Comparison of ENCODE assay signal across 8 cellular contexts in genomic region chr7:83655951-83656556, GRCh38. TPM values are rescaled to one million over a fixed set of nuclear protein-coding genes. Genes with fewer than 3 reads are reported as not detected.
DNase-seq lines count a peak whose midpoint lies in the region; ATAC-seq and TF ChIP-seq lines count a peak whose summit lies in the region.

No MANE protein-coding gene starts in this region.

- peak; percentile 86 for ATAC-seq in GM18870 (IDR thresholded peaks at IDR 0.05; ENCODE audit: unreplicated experiment)
- peak; percentile 91 for ATAC-seq in HG03439 (IDR thresholded peaks at IDR 0.05; ENCODE audit: unreplicated experiment)
- ATAC-seq in activated naive CD8-positive, alpha-beta T cell treated with anti-CD3 and anti-CD28 coated beads, Interleukin-2, amount 50 U/mL, for 24 hours, result no peak

- H3K9ac ChIP-seq in endodermal cell (ENCODE audit: extremely low read depth, low read length, poor library complexity, severe bottlenecking), result no peak overlapping the region

- H3K36me3 Mint-ChIP-seq in CD14-positive monocyte, result no peaks in the 10 kb centered on the region
- no peaks in the 10 kb centered on the region for H3K36me3 Mint-ChIP-seq in endodermal cell (ENCODE audit: low read depth)
- H3K36me3 Mint-ChIP-seq in osteocyte (ENCODE audit: unreplicated experiment), result no peaks in the 10 kb centered on the region
- H3K36me3 Mint-ChIP-seq in activated CD4-positive, alpha-beta T cell treated with anti-CD3 and anti-CD28 coated beads, Interleukin-2, amount 10 ng/mL, durations not matched to agents 24 days and 14 days (ENCODE audit: low read depth), result no peaks in the 10 kb centered on the region
- H3K36me3 Mint-ChIP-seq in activated naive CD8-positive, alpha-beta T cell treated with anti-CD3 and anti-CD28 coated beads, Interleukin-2, amount 50 U/mL, for 24 hours (ENCODE audit: low read depth), result no peaks in the 10 kb centered on the region

- no peaks in the 10 kb centered on the region for H3K4me1 Mint-ChIP-seq in CD14-positive monocyte
- H3K4me1 Mint-ChIP-seq in endodermal cell, result peaks cover 12% of the 10 kb centered on the region
- H3K4me1 Mint-ChIP-seq in osteocyte (ENCODE audit: unreplicated experiment), result no peaks in the 10 kb centered on the region
- H3K4me1 Mint-ChIP-seq in activated CD4-positive, alpha-beta T cell treated with anti-CD3 and anti-CD28 coated beads, Interleukin-2, amount 10 ng/mL, durations not matched to agents 24 days and 14 days, result no peaks in the 10 kb centered on the region
- no peaks in the 10 kb centered on the region for H3K4me1 Mint-ChIP-seq in activated naive CD8-positive, alpha-beta T cell treated with anti-CD3 and anti-CD28 coated beads, Interleukin-2, amount 50 U/mL, for 24 hours

- DNase-seq in CD14-positive monocyte (ENCODE audit: low spot score) (no peak), NCI-H82 treated with DMSO at 0.1 percent for 48 hours (lab: John Stamatoyannopoulos, UW; ENCODE audit: unreplicated experiment) (peak; percentile 7), endodermal cell (peak; percentile 80), osteocyte (ENCODE audit: extremely low spot score, unreplicated experiment) (no peak)
- DNase-seq in activated CD4-positive, alpha-beta T cell treated with anti-CD3 and anti-CD28 coated beads, Interleukin-2, amount 10 ng/mL, durations not matched to agents 24 days and 14 days, result no peak
- no peak for DNase-seq in activated naive CD8-positive, alpha-beta T cell treated with anti-CD3 and anti-CD28 coated beads, Interleukin-2, amount 50 U/mL, for 24 hours

- H3K9me3 Mint-ChIP-seq in CD14-positive monocyte, result no peaks in the 10 kb centered on the region
- peaks cover 12% of the 10 kb centered on the region for H3K9me3 Mint-ChIP-seq in endodermal cell
- H3K9me3 Mint-ChIP-seq in osteocyte (ENCODE audit: unreplicated experiment), result no peaks in the 10 kb centered on the region
- H3K9me3 Mint-ChIP-seq in activated CD4-positive, alpha-beta T cell treated with anti-CD3 and anti-CD28 coated beads, Interleukin-2, amount 10 ng/mL, durations not matched to agents 24 days and 14 days, result no peaks in the 10 kb centered on the region
- H3K9me3 Mint-ChIP-seq in activated naive CD8-positive, alpha-beta T cell treated with anti-CD3 and anti-CD28 coated beads, Interleukin-2, amount 50 U/mL, for 24 hours, result peaks cover 5% of the 10 kb centered on the region

- H3K27me3 Mint-ChIP-seq in CD14-positive monocyte (ENCODE audit: low read depth in 3 of 3) (peaks cover 0 to 4% (median 0%) of the 10 kb centered on the region in 3 donors), endodermal cell (ENCODE audit: insufficient read depth) (peaks cover 3% of the 10 kb centered on the region), osteocyte (ENCODE audit: unreplicated experiment) (peaks cover 5% of the 10 kb centered on the region)
- no peaks in the 10 kb centered on the region for H3K27me3 Mint-ChIP-seq in activated CD4-positive, alpha-beta T cell treated with anti-CD3 and anti-CD28 coated beads, Interleukin-2, amount 10 ng/mL, durations not matched to agents 24 days and 14 days
- no peaks in the 10 kb centered on the region for H3K27me3 Mint-ChIP-seq in activated naive CD8-positive, alpha-beta T cell treated with anti-CD3 and anti-CD28 coated beads, Interleukin-2, amount 50 U/mL, for 24 hours

- no peak overlapping the region for H3K4me3 ChIP-seq in endodermal cell (ENCODE audit: low read length)

- 42 to 100% methylated on average over 1 to 2 of the region's 2 CpGs for WGBS in endodermal cell (ENCODE audit: insufficient coverage in 1 of 2, insufficient read length in 1 of 2), 2 experiments

- no peaks in the 10 kb centered on the region for H3K36me3 ChIP-seq in endodermal cell (ENCODE audit: control insufficient read depth, insufficient read depth, low read length)

- no peaks in the 10 kb centered on the region for H3K4me1 ChIP-seq in endodermal cell (ENCODE audit: control insufficient read depth, insufficient read depth, low read length)

- no peak overlapping the region for H3K27ac ChIP-seq in endodermal cell (ENCODE audit: low read depth, low read length)

- TF ChIP-seq CTCF in CD14-positive monocyte (IDR thresholded peaks at IDR 0.05) (peak; percentile 9), endodermal cell (conservative IDR thresholded peaks at IDR 0.05) (peak; percentile 89), osteocyte (IDR thresholded peaks at IDR 0.05) (peak; percentile 91)

- no peaks in the 10 kb centered on the region for H3K27me3 ChIP-seq in endodermal cell (ENCODE audit: control insufficient read depth, insufficient read depth, low read length, poor library complexity, severe bottlenecking)

- H3K27ac Mint-ChIP-seq in CD14-positive monocyte (no peak overlapping the region), endodermal cell (no peak overlapping the region), osteocyte (ENCODE audit: unreplicated experiment) (no peak overlapping the region)
- no peak overlapping the region for H3K27ac Mint-ChIP-seq in activated CD4-positive, alpha-beta T cell treated with anti-CD3 and anti-CD28 coated beads, Interleukin-2, amount 10 ng/mL, durations not matched to agents 24 days and 14 days
- no peak overlapping the region for H3K27ac Mint-ChIP-seq in activated naive CD8-positive, alpha-beta T cell treated with anti-CD3 and anti-CD28 coated beads, Interleukin-2, amount 50 U/mL, for 24 hours

- H3K4me3 Mint-ChIP-seq in CD14-positive monocyte, result no peak overlapping the region
- no peak overlapping the region for H3K4me3 Mint-ChIP-seq in endodermal cell
- no peak overlapping the region for H3K4me3 Mint-ChIP-seq in osteocyte (ENCODE audit: unreplicated experiment)
- H3K4me3 Mint-ChIP-seq in activated CD4-positive, alpha-beta T cell treated with anti-CD3 and anti-CD28 coated beads, Interleukin-2, amount 10 ng/mL, durations not matched to agents 24 days and 14 days, result no peak overlapping the region
- H3K4me3 Mint-ChIP-seq in activated naive CD8-positive, alpha-beta T cell treated with anti-CD3 and anti-CD28 coated beads, Interleukin-2, amount 50 U/mL, for 24 hours, result no peak overlapping the region

- H3K9me3 ChIP-seq in endodermal cell (ENCODE audit: control insufficient read depth, low read length), result peaks cover 11% of the 10 kb centered on the region

- intact Hi-C loops in CD14-positive monocyte (cut with micrococcal nuclease), result no loop called here
- intact Hi-C loops in activated CD4-positive, alpha-beta T cell treated with anti-CD3 and anti-CD28 coated beads, Interleukin-2, amount 10 ng/mL, durations not matched to agents 24 days and 14 days (cut with micrococcal nuclease), result loop anchor here (5.0 kb wide), 1 partner anchor 244 kb away; no protein-coding TSS in a partner anchor

RNA-seq across cellular contexts. Expression of gene SEMA3E, which starts 7.1 kb away (rescaled TPM):
- not detected for polyA plus RNA-seq in CD14-positive monocyte
- total RNA-seq in endodermal cell, result 100 to 1,000 TPM; 339 to 438 TPM
- 9.2 TPM for polyA plus RNA-seq in endodermal cell (2013, experiment 1 of 2)
- 11.0 TPM for polyA plus RNA-seq in endodermal cell (2013, experiment 2 of 2)
- 1.6 and 2.5 TPM in 2 replicates for total RNA-seq in osteocyte
- total RNA-seq in activated CD4-positive, alpha-beta T cell treated with anti-CD3 and anti-CD28 coated beads, Interleukin-2, amount 10 ng/mL, durations not matched to agents 24 days and 14 days, result not detected in 2 replicates

Comparison
In these comparisons a context has a peak if more than half of its experiments do, and no peak if none do; other contexts are left out.
1. DNase-seq: peak in NCI-H82 treated with DMSO at 0.1 percent for 48 hours (single experiment) and endodermal cell (single experiment); none in CD14-positive monocyte (single experiment), osteocyte (single experiment), activated CD4-positive, alpha-beta T cell treated with anti-CD3 and anti-CD28 coated beads, Interleukin-2, amount 10 ng/mL, durations not matched to agents 24 days and 14 days (single experiment) and activated naive CD8-positive, alpha-beta T cell treated with anti-CD3 and anti-CD28 coated beads, Interleukin-2, amount 50 U/mL, for 24 hours (single experiment).
2. CTCF ChIP-seq: peak in every context shown above with its lines; median percentile 91 in osteocyte; 89 in endodermal cell; 9 in CD14-positive monocyte.
3. RNA of gene SEMA3E, which starts 7.1 kb away (total RNA-seq): 339 to 438 TPM in endodermal cell; 1.6 to 2.5 TPM in osteocyte and not detected in activated CD4-positive, alpha-beta T cell treated with anti-CD3 and anti-CD28 coated beads, Interleukin-2, amount 10 ng/mL, durations not matched to agents 24 days and 14 days; every median in the first group is over 10 times any median in the second.